Comparison of ENCODE assay signal across 35 cellular contexts in the genomic region with DNA sequence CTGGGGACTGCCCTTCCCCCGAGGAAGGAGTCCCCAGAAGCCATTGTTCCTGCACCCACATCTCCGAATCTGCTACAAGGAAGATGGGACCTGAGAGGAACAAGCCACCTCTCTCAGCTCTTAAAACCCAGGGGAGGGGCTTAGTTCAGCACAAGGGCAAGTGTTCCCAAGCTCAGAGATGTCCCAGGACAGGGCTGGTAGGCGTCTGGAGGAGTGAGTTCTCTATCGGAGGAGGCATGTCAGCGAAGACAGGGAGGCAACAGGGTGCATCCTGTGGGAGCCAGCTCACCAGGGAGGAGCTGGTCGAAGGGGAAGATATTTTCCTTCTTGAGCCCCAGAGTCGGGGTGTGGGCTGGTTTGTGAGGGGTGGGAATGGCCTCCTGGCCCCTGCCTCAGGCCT. TPM values are rescaled to one million over a fixed set of nuclear protein-coding genes. Genes with fewer than 3 reads are reported as not detected.
"Had no signal": no experiment of that assay in that cellular context is flagged by ENCODE, and none has a peak within 500 bp of the region (broad histone marks: within the 10 kb centered on the region; RNA-seq: fewer than 3 reads in every experiment).

No MANE protein-coding gene starts in this region.

- H3K9me3 ChIP-seq: adrenal gland, body of pancreas, breast epithelium had no signal

- H3K27me3 ChIP-seq: body of pancreas had no signal

- ATAC-seq: activated CD8-positive, alpha-beta T cell treated with anti-CD3 and anti-CD28 coated beads for 36 hours; activated naive CD4-positive, alpha-beta T cell treated with anti-CD3 and anti-CD28 coated beads, Interleukin-2, amount 50 U/mL, for 72 hours; activated T-cell treated with anti-CD3 and anti-CD28 coated beads, Interleukin-2, amount 50 U/mL, for 4 hours; activated T-cell treated with anti-CD3 and anti-CD28 coated beads, Interleukin-2, amount 50 U/mL, for 72 hours; activated T-helper 17 cell treated with anti-CD3 and anti-CD28 coated beads, Interleukin-2, amount 50 U/mL, for 72 hours; body of pancreas had no signal

- H3K4me1 ChIP-seq: adrenal gland, breast epithelium had no signal

- H3K4me3 ChIP-seq: adrenal gland, body of pancreas, breast epithelium had no signal

- H3K27ac ChIP-seq: adrenal gland, body of pancreas, brain microvascular endothelial cell, breast epithelium, VCaP had no signal

- H3K36me3 ChIP-seq: adrenal gland, brain microvascular endothelial cell, breast epithelium had no signal

- DNase-seq: activated B cell treated with CpG ODN at 0.5 μM for 24 hours; activated CD4-positive, alpha-beta memory T cell treated with anti-CD3 and anti-CD28 coated beads for 36 hours; activated CD4-positive, alpha-beta T cell treated with anti-CD3 and anti-CD28 coated beads for 4 hours; activated CD4-positive, alpha-beta T cell treated with anti-CD3 and anti-CD28 coated beads, Interleukin-2, amount 10 ng/mL, durations not matched to agents 24 days and 14 days; activated CD4-positive, alpha-beta T cell treated with anti-CD3 and anti-CD28 coated beads, Interleukin-2, amount 50 U/mL, for 1 hour; activated CD4-positive, alpha-beta T cell treated with anti-CD3 and anti-CD28 coated beads, Interleukin-2, amount 50 U/mL, for 4 hours; activated CD4-positive, CD25-positive, alpha-beta regulatory T cell treated with anti-CD3 and anti-CD28 coated beads, Interleukin-2, amount 50 U/mL, for 72 hours; activated CD8-positive, alpha-beta memory T cell treated with anti-CD3 and anti-CD28 coated beads, Interleukin-2, amount 50 U/mL, for 4 hours; activated CD8-positive, alpha-beta T cell treated with anti-CD3 and anti-CD28 coated beads for 36 hours; activated effector memory CD4-positive, alpha-beta T cell treated with anti-CD3 and anti-CD28 coated beads, Interleukin-2, amount 50 U/mL, for 16 hours; activated gamma-delta T cell treated with Interleukin-2 at 50 U/mL for 16 hours; activated naive CD4-positive, alpha-beta T cell; activated naive CD4-positive, alpha-beta T cell treated with anti-CD3 and anti-CD28 coated beads for 36 hours; activated naive CD4-positive, alpha-beta T cell treated with anti-CD3 and anti-CD28 coated beads, Interleukin-2, amount 50 U/mL, for 16 hours; activated naive CD8-positive, alpha-beta T cell treated with anti-CD3 and anti-CD28 coated beads for 36 hours; activated T-cell treated with anti-CD3 and anti-CD28 coated beads for 4 hours; activated T-cell treated with anti-CD3 and anti-CD28 coated beads, Interleukin-2, amount 50 U/mL, for 1 hour; activated T-cell treated with anti-CD3 and anti-CD28 coated beads, Interleukin-2, amount 50 U/mL, for 4 hours; activated T-cell treated with anti-CD3 and anti-CD28 coated beads, Interleukin-2, amount 50 U/mL, for 72 hours; adrenal gland; amniotic stem cell; aorta; body of pancreas; brain microvascular endothelial cell; cerebellar nuclear complex; T-helper 2 cell; T-helper 9 cell had no signal

- H3K27ac Mint-ChIP-seq: activated B cell treated with CpG ODN at 0.5 μM for 24 hours; activated CD4-positive, alpha-beta memory T cell treated with anti-CD3 and anti-CD28 coated beads for 36 hours; activated CD4-positive, alpha-beta T cell treated with anti-CD3 and anti-CD28 coated beads, Interleukin-2, amount 10 ng/mL, durations not matched to agents 24 days and 14 days; activated CD8-positive, alpha-beta T cell treated with anti-CD3 and anti-CD28 coated beads for 36 hours; activated naive CD4-positive, alpha-beta T cell treated with anti-CD3 and anti-CD28 coated beads for 36 hours; activated naive CD4-positive, alpha-beta T cell treated with anti-CD3 and anti-CD28 coated beads, Interleukin-2, amount 50 U/mL, for 72 hours; activated naive CD8-positive, alpha-beta T cell treated with anti-CD3 and anti-CD28 coated beads for 36 hours; activated T-cell treated with anti-CD3 and anti-CD28 coated beads, Interleukin-2, amount 50 U/mL, for 72 hours; activated T-helper 1 cell treated with anti-CD3 and anti-CD28 coated beads, Interleukin-12 subunit alpha, Interleukin-12 subunit beta, Interleukin-2, Interleukin-4 antibody, amounts not matched to agents 30 ng/mL and 10 ng/mL and 1 ng/mL, durations not matched to agents 14 hours and 24 hours and 36 hours; activated T-helper 17 cell treated with anti-CD3 and anti-CD28 coated beads, Interleukin-2, amount 50 U/mL, for 72 hours; T-helper 2 cell treated with Interferon-gamma antibody and Interleukin-4, amounts not matched to agents 5 μg/mL and 100 μg/mL, for 36 hours had no signal

- H3K9me3 Mint-ChIP-seq: activated B cell treated with CpG ODN at 0.5 μM for 24 hours; activated CD4-positive, alpha-beta memory T cell treated with anti-CD3 and anti-CD28 coated beads for 36 hours; activated CD8-positive, alpha-beta T cell treated with anti-CD3 and anti-CD28 coated beads for 36 hours; activated naive CD4-positive, alpha-beta T cell treated with anti-CD3 and anti-CD28 coated beads for 36 hours; activated naive CD4-positive, alpha-beta T cell treated with anti-CD3 and anti-CD28 coated beads, Interleukin-2, amount 50 U/mL, for 72 hours; activated naive CD8-positive, alpha-beta T cell treated with anti-CD3 and anti-CD28 coated beads for 36 hours; activated T-cell treated with anti-CD3 and anti-CD28 coated beads, Interleukin-2, amount 50 U/mL, for 4 hours; activated T-cell treated with anti-CD3 and anti-CD28 coated beads, Interleukin-2, amount 50 U/mL, for 72 hours; activated T-helper 1 cell treated with anti-CD3 and anti-CD28 coated beads, Interleukin-12 subunit alpha, Interleukin-12 subunit beta, Interleukin-2, Interleukin-4 antibody, amounts not matched to agents 30 ng/mL and 10 ng/mL and 1 ng/mL, durations not matched to agents 14 hours and 24 hours and 36 hours; activated T-helper 17 cell treated with anti-CD3 and anti-CD28 coated beads, Interleukin-2, amount 50 U/mL, for 72 hours; central memory CD8-positive, alpha-beta T cell; T-helper 2 cell treated with Interferon-gamma antibody and Interleukin-4, amounts not matched to agents 5 μg/mL and 100 μg/mL, for 36 hours had no signal

- H3K36me3 Mint-ChIP-seq: activated CD4-positive, alpha-beta memory T cell treated with anti-CD3 and anti-CD28 coated beads for 36 hours; activated naive CD4-positive, alpha-beta T cell treated with anti-CD3 and anti-CD28 coated beads, Interleukin-2, amount 50 U/mL, for 72 hours; activated naive CD8-positive, alpha-beta T cell treated with anti-CD3 and anti-CD28 coated beads for 36 hours had no signal

- H3K4me3 Mint-ChIP-seq: activated B cell treated with CpG ODN at 0.5 μM for 24 hours; activated CD4-positive, alpha-beta memory T cell treated with anti-CD3 and anti-CD28 coated beads for 36 hours; activated CD4-positive, alpha-beta T cell treated with anti-CD3 and anti-CD28 coated beads, Interleukin-2, amount 10 ng/mL, durations not matched to agents 24 days and 14 days; activated CD8-positive, alpha-beta T cell treated with anti-CD3 and anti-CD28 coated beads for 36 hours; activated naive CD4-positive, alpha-beta T cell treated with anti-CD3 and anti-CD28 coated beads for 36 hours; activated naive CD8-positive, alpha-beta T cell treated with anti-CD3 and anti-CD28 coated beads for 36 hours; activated T-cell treated with anti-CD3 and anti-CD28 coated beads, Interleukin-2, amount 50 U/mL, for 4 hours; activated T-cell treated with anti-CD3 and anti-CD28 coated beads, Interleukin-2, amount 50 U/mL, for 72 hours; activated T-helper 1 cell treated with anti-CD3 and anti-CD28 coated beads, Interleukin-12 subunit alpha, Interleukin-12 subunit beta, Interleukin-2, Interleukin-4 antibody, amounts not matched to agents 30 ng/mL and 10 ng/mL and 1 ng/mL, durations not matched to agents 14 hours and 24 hours and 36 hours; activated T-helper 17 cell treated with anti-CD3 and anti-CD28 coated beads, Interleukin-2, amount 50 U/mL, for 72 hours; central memory CD8-positive, alpha-beta T cell; T-helper 2 cell treated with Interferon-gamma antibody and Interleukin-4, amounts not matched to agents 5 μg/mL and 100 μg/mL, for 36 hours had no signal

RNA-seq across cellular contexts. Expression of gene CELF5, which starts 54.8 kb away (rescaled TPM):
- total RNA-seq: activated B cell treated with CpG ODN at 0.5 μM for 24 hours; activated naive CD4-positive, alpha-beta T cell treated with anti-CD3 and anti-CD28 coated beads for 36 hours; aorta; cardiac septum had no signal
